In the genomic region with DNA sequence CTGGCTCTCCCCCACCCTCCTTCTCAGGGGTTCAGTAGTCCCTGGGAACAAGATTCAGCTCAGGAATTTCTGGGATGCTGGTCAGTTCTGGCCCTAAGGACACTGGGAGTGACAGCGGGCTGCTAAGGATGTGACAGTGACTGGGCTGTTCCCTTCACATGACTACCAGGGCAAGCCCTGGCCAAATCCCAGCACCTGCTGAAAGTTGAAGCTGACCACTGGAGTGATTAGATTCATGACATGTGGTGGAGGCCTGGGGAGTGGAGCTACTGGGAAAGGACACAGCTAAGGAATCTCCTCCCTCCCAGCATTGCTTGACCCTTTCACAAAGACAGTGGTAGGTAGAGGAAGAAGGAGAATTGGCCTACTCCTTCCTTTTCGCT, we compare ENCODE assay signal across 22 cellular contexts.
DNase-seq lines count a peak whose midpoint lies in the region; ATAC-seq, FAIRE-seq and TF ChIP-seq lines count a peak whose summit lies in the region.
"Had no signal": no experiment of that assay in that cellular context is flagged by ENCODE, and none has a peak within 500 bp of the region (broad histone marks: within the 10 kb centered on the region; RNA-seq: fewer than 3 reads in every experiment).

No MANE protein-coding gene starts in this region.

- TF ChIP-seq POLR2A in GM12891 (IDR thresholded peaks at IDR 0.05; ENCODE audit: low read depth, low read length), result no peak
- no peak for TF ChIP-seq POLR2A in lower leg skin (IDR thresholded peaks at IDR 0.05)

- DNase-seq in GM12891 (ENCODE audit: insufficient read length, low spot score) (no peak), memory B cell (ENCODE audit: low spot score in 2 of 2) (no peak), Karpas-422 (no peak), lower leg skin (ENCODE audit: low spot score in 2 of 2) (no peak), islet precursor cell (no peak), NCI-H2029 (lab: John Stamatoyannopoulos, UW) (no peak)
- DNase-seq: activated CD8-positive, alpha-beta T cell treated with anti-CD3 and anti-CD28 coated beads for 36 hours; activated naive CD8-positive, alpha-beta T cell treated with anti-CD3 and anti-CD28 coated beads, Interleukin-2, amount 10 ng/mL, durations not matched to agents 7 days and 5 days; activated T-cell treated with anti-CD3 and anti-CD28 coated beads, Interleukin-2, amount 50 U/mL, for 72 hours; heart left ventricle; NCI-H1048; NCI-H69; right cardiac atrium; stimulated activated CD4-positive, alpha-beta T cell treated with anti-CD3 and anti-CD28 coated beads, Interleukin-2, amount 100 ng/mL, for 24 hours had no signal

- no peaks in the 10 kb centered on the region for H3K27me3 Mint-ChIP-seq in memory B cell
- H3K27me3 Mint-ChIP-seq: activated CD8-positive, alpha-beta T cell treated with anti-CD3 and anti-CD28 coated beads for 36 hours; activated naive CD8-positive, alpha-beta T cell treated with anti-CD3 and anti-CD28 coated beads, Interleukin-2, amount 10 ng/mL, durations not matched to agents 7 days and 5 days had no signal

- H3K27me3 ChIP-seq in Karpas-422 (ENCODE audit: low read length), result no peaks in the 10 kb centered on the region
- H3K27me3 ChIP-seq: suprapubic skin had no signal

- H3K79me2 ChIP-seq in Karpas-422 (ENCODE audit: low read length), result no peaks in the 10 kb centered on the region

- ATAC-seq in GM21737 (IDR thresholded peaks at IDR 0.05; ENCODE audit: unreplicated experiment), result peak; percentile 7
- peak; percentile 13 for ATAC-seq in HG03175 (IDR thresholded peaks at IDR 0.05; ENCODE audit: unreplicated experiment)
- ATAC-seq in memory B cell (ENCODE audit: low read depth), result no peak
- ATAC-seq: heart left ventricle, K562, right cardiac atrium had no signal

- H3K9ac ChIP-seq in Karpas-422 (ENCODE audit: low read length), result no peak overlapping the region

- H3K9me3 Mint-ChIP-seq in memory B cell, result no peaks in the 10 kb centered on the region
- H3K9me3 Mint-ChIP-seq: activated CD8-positive, alpha-beta T cell treated with anti-CD3 and anti-CD28 coated beads for 36 hours; activated naive CD8-positive, alpha-beta T cell treated with anti-CD3 and anti-CD28 coated beads, Interleukin-2, amount 10 ng/mL, durations not matched to agents 7 days and 5 days; activated T-cell treated with anti-CD3 and anti-CD28 coated beads, Interleukin-2, amount 50 U/mL, for 72 hours had no signal

- intact Hi-C loops in lower leg skin (cut with DNase I; ENCODE audit: low total_unique reads), result loop anchor here (10.0 kb wide), 1 partner anchor 171 kb away; no protein-coding TSS in a partner anchor

- 90 to 96% methylated on average over 1 to 2 of the region's 2 CpGs for WGBS in lower leg skin, 2 donors

- FAIRE-seq in GM12891 (lab: Jason Lieb, UNC), result no peak
- FAIRE-seq: bronchial epithelial cell, K562, keratinocyte had no signal

- H3K4me3 Mint-ChIP-seq in memory B cell, result no peak overlapping the region
- H3K4me3 Mint-ChIP-seq: activated naive CD8-positive, alpha-beta T cell treated with anti-CD3 and anti-CD28 coated beads, Interleukin-2, amount 10 ng/mL, durations not matched to agents 7 days and 5 days had no signal

- no peaks in the 10 kb centered on the region for H3K36me3 ChIP-seq in Karpas-422 (ENCODE audit: insufficient read depth, low read length)
- H3K36me3 ChIP-seq: heart left ventricle, suprapubic skin had no signal

- no peak overlapping the region for H3K4me2 ChIP-seq in Karpas-422 (ENCODE audit: low read depth, low read length, poor library complexity, severe bottlenecking)

- H3K9me3 ChIP-seq in Karpas-422 (ENCODE audit: low read length), result no peaks in the 10 kb centered on the region
- H3K9me3 ChIP-seq: heart left ventricle, suprapubic skin had no signal

- no peaks in the 10 kb centered on the region for H3K9me2 ChIP-seq in Karpas-422 (replicated peaks; ENCODE audit: insufficient read depth, low read length)

- peaks cover 22% of the 10 kb centered on the region for H3K4me1 ChIP-seq in Karpas-422 (ENCODE audit: low read length)

- H4K20me1 ChIP-seq in Karpas-422 (ENCODE audit: insufficient read depth, low read depth, low read length), result no peaks in the 10 kb centered on the region

- no peak overlapping the region for H2AFZ ChIP-seq in Karpas-422 (ENCODE audit: low read length)

- TF ChIP-seq CTCF in lower leg skin (IDR thresholded peaks at IDR 0.05), result no peak

- no peak overlapping the region for H3K27ac ChIP-seq in Karpas-422 (ENCODE audit: low read length)
- H3K27ac ChIP-seq: heart left ventricle, HL-60, suprapubic skin, VCaP had no signal

- peaks cover 50% of the 10 kb centered on the region for H3K4me1 Mint-ChIP-seq in memory B cell
- H3K4me1 Mint-ChIP-seq: activated naive CD8-positive, alpha-beta T cell treated with anti-CD3 and anti-CD28 coated beads, Interleukin-2, amount 10 ng/mL, durations not matched to agents 7 days and 5 days had no signal

- H3K36me3 Mint-ChIP-seq in memory B cell, result no peaks in the 10 kb centered on the region
- H3K36me3 Mint-ChIP-seq: activated naive CD8-positive, alpha-beta T cell treated with anti-CD3 and anti-CD28 coated beads, Interleukin-2, amount 10 ng/mL, durations not matched to agents 7 days and 5 days had no signal

- H3K27ac Mint-ChIP-seq in memory B cell, result peak overlapping the region; percentile 99
- H3K27ac Mint-ChIP-seq: activated naive CD8-positive, alpha-beta T cell treated with anti-CD3 and anti-CD28 coated beads, Interleukin-2, amount 10 ng/mL, durations not matched to agents 7 days and 5 days had no signal

- no peak overlapping the region for H3K4me3 ChIP-seq in Karpas-422 (ENCODE audit: low read length)
- H3K4me3 ChIP-seq in lower leg skin (ENCODE audit: low read depth, poor library complexity, severe bottlenecking), result no peak overlapping the region
- H3K4me3 ChIP-seq: heart left ventricle, K562, suprapubic skin had no signal

TF ChIP-seq in GM12891, 5 proteins besides CTCF, POLR2A, EP300 and RAD21:
- TF ChIP-seq POLR2AphosphoS5 (IDR thresholded peaks at IDR 0.05; ENCODE audit: low read depth, low read length), result no peak
- 0 out of 2 replicates have a peak, but pooled peaks have one; percentile 8 for TF ChIP-seq POU2F2 (IDR thresholded peaks at IDR 0.05; ENCODE audit: low read depth, low read length)
- TF ChIP-seq SPI1 (IDR thresholded peaks at IDR 0.05; ENCODE audit: low read depth, low read length), result no peak
- TF ChIP-seq PAX5 (IDR thresholded peaks at IDR 0.05; ENCODE audit: insufficient read depth, low read length, severe bottlenecking), result no peak
